ENCODE assay signal across 1 cellular context in genomic region chr16:23651943-23652468, GRCh38.
A peak's percentile ranks its signal among the peaks of the same experiment; 100 is the strongest.
TF ChIP-seq lines count a peak whose summit lies in the region.

No MANE protein-coding gene starts in this region.

TF ChIP-seq in GM12878, 131 proteins besides CTCF, POLR2A, EP300 and RAD21 (continues in another document):
- TF ChIP-seq FOXM1 (IDR thresholded peaks at IDR 0.05; ENCODE audit: low read depth, low read length) (peak; percentile 43; the same call in 1 of the 2 replicates), NR2F1 (conservative IDR thresholded peaks at IDR 0.05) (peak; percentile 74), RUNX3 (IDR thresholded peaks at IDR 0.05; ENCODE audit: low read length) (peak; percentile 24), SMAD1 (IDR thresholded peaks at IDR 0.05; ENCODE audit: low read depth, partially characterized antibody) (no peak), GABPA (IDR thresholded peaks at IDR 0.05; ENCODE audit: low read depth) (no peak), NFXL1 (IDR thresholded peaks at IDR 0.05; ENCODE audit: borderline replicate concordance) (no peak), TCF3 (IDR thresholded peaks at IDR 0.05; ENCODE audit: borderline replicate concordance, insufficient read depth, low read depth, low read length) (0 out of 2 replicates have a peak, but pooled peaks have one; percentile 12), PKNOX1 (IDR thresholded peaks at IDR 0.05) (no peak), E2F4 (IDR thresholded peaks at IDR 0.05; ENCODE audit: low read depth, low read length) (no peak), ESRRA (IDR thresholded peaks at IDR 0.05; ENCODE audit: low read length) (peak; percentile 81; the same call in 1 of the 2 replicates), CREB1 (IDR thresholded peaks at IDR 0.05; ENCODE audit: low read depth) (peak; percentile 36; the same call in 1 of the 2 replicates), MEF2B (IDR thresholded peaks at IDR 0.05; ENCODE audit: partially characterized antibody, poor library complexity, severe bottlenecking) (no peak), BRCA1 (IDR thresholded peaks at IDR 0.05; ENCODE audit: low read depth, low read length) (no peak), ZBTB40 (IDR thresholded peaks at IDR 0.05; ENCODE audit: borderline replicate concordance) (no peak), IKZF2 (IDR thresholded peaks at IDR 0.05) (no peak), CREM (IDR thresholded peaks at IDR 0.05; ENCODE audit: low read depth) (peak; percentile 58; the same call in 1 of the 2 replicates), TAF1 (IDR thresholded peaks at IDR 0.05; ENCODE audit: borderline replicate concordance, low read depth, low read length) (no peak), MTA3 (IDR thresholded peaks at IDR 0.05; ENCODE audit: borderline replicate concordance, low read length) (0 out of 2 replicates have a peak, but pooled peaks have one; percentile 26), SUZ12 (IDR thresholded peaks at IDR 0.05; ENCODE audit: unreplicated experiment) (no peak), RCOR1 (conservative IDR thresholded peaks at IDR 0.05; ENCODE audit: low read depth, low read length) (no peak), HDAC6 (IDR thresholded peaks at IDR 0.05; ENCODE audit: unreplicated experiment) (no peak), NFIC (IDR thresholded peaks at IDR 0.05; ENCODE audit: low read depth, low read length) (peak; percentile 56), NRF1 (conservative IDR thresholded peaks at IDR 0.05; ENCODE audit: low read depth, low read length) (no peak), WRNIP1 (IDR thresholded peaks at IDR 0.05; ENCODE audit: borderline replicate concordance, low read depth, low read length) (no peak), GATAD2B (conservative IDR thresholded peaks at IDR 0.05; ENCODE audit: low read depth) (no peak), USF1 (IDR thresholded peaks at IDR 0.05; ENCODE audit: borderline replicate concordance, extremely low read length, insufficient read depth, low read depth, low read length) (no peak), DPF2 (IDR thresholded peaks at IDR 0.05) (no peak), YY1 (IDR thresholded peaks at IDR 0.05; ENCODE audit: low read depth, low read length) (no peak), ELK1 (IDR thresholded peaks at IDR 0.05; ENCODE audit: low read depth, low read length) (no peak), ZNF622 (IDR thresholded peaks at IDR 0.05) (no peak), MEF2A (IDR thresholded peaks at IDR 0.05; ENCODE audit: insufficient read depth, low read depth, low read length) (peak; percentile 88), ATF3 (IDR thresholded peaks at IDR 0.05; ENCODE audit: borderline replicate concordance, extremely low read depth, low read depth, low read length) (no peak), BACH1 (IDR thresholded peaks at IDR 0.05; ENCODE audit: borderline replicate concordance) (no peak), ZNF687 (IDR thresholded peaks at IDR 0.05) (no peak), JUND (IDR thresholded peaks at IDR 0.05; ENCODE audit: low read depth, low read length) (no peak), MYB (IDR thresholded peaks at IDR 0.05; ENCODE audit: borderline replicate concordance, low read depth, low read length) (no peak), JUNB (IDR thresholded peaks at IDR 0.05) (peak; percentile 87), ZBED1 (IDR thresholded peaks at IDR 0.05; ENCODE audit: borderline replicate concordance) (0 out of 2 replicates have a peak, but pooled peaks have one; percentile 58), NFYA (IDR thresholded peaks at IDR 0.05; ENCODE audit: borderline replicate concordance, low read depth, low read length) (no peak), E2F8 (IDR thresholded peaks at IDR 0.05; ENCODE audit: low read depth, partially characterized antibody) (no peak), ATF2 (IDR thresholded peaks at IDR 0.05; ENCODE audit: low read length) (peak; percentile 63; the same call in 1 of the 2 replicates), RAD51 (IDR thresholded peaks at IDR 0.05) (no peak), TCF12 (IDR thresholded peaks at IDR 0.05; ENCODE audit: low read depth, low read length) (no peak), KAT2A (conservative IDR thresholded peaks at IDR 0.05; ENCODE audit: control insufficient read depth, low read depth, low read length) (no peak), RB1 (IDR thresholded peaks at IDR 0.05; ENCODE audit: borderline replicate concordance) (no peak), RELA (IDR thresholded peaks at IDR 0.05; ENCODE audit: borderline replicate concordance, partially characterized antibody) (no peak), FOXK2 (IDR thresholded peaks at IDR 0.05) (no peak), STAT3 (IDR thresholded peaks at IDR 0.05; ENCODE audit: low read depth, low read length) (no peak), STAT1 (conservative IDR thresholded peaks at IDR 0.05) (no peak)
